Comparison of ENCODE assay signal across 14 cellular contexts in the genomic region with DNA sequence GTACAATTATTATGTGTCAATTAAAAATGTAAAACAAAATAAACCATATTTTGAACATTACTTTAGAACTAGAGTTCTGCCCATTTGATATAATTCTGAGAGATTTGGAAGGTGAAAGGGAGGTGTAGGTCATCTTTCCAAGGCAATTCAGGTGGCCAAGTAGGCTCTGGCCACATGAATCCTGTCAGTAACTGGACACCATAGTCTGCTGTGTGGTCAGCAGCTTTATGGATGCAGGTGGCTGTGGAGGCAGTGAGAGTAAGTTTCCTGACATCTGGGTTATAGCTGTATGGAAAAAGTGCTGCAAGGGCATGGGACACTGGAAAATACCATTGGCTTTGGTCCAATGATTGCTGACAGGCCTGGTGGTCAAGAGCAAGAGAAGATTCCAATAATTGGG.
DNase-seq lines count a peak whose midpoint lies in the region; FAIRE-seq and TF ChIP-seq lines count a peak whose summit lies in the region.
"Had no signal": no experiment of that assay in that cellular context is flagged by ENCODE, and none has a peak within 500 bp of the region (broad histone marks: within the 10 kb centered on the region; RNA-seq: fewer than 3 reads in every experiment).

No MANE protein-coding gene starts in this region.

- peak overlapping the region; percentile 60 for H3K27ac Mint-ChIP-seq in activated CD4-positive, alpha-beta T cell treated with anti-CD3 and anti-CD28 coated beads, Interleukin-2, amount 10 ng/mL, durations not matched to agents 24 days and 14 days
- H3K27ac Mint-ChIP-seq in astrocyte (ENCODE audit: unreplicated experiment): no peak overlapping the region
- H3K27ac Mint-ChIP-seq: H9 had no signal

- no peaks in the 10 kb centered on the region for H3K27me3 Mint-ChIP-seq in activated CD4-positive, alpha-beta T cell treated with anti-CD3 and anti-CD28 coated beads, Interleukin-2, amount 10 ng/mL, durations not matched to agents 24 days and 14 days
- H3K27me3 Mint-ChIP-seq in astrocyte (ENCODE audit: low read depth, unreplicated experiment): peaks cover 37% of the 10 kb centered on the region

- H3K27me3 ChIP-seq in right atrium auricular region (no peaks in the 10 kb centered on the region), left ventricle myocardium inferior (ENCODE audit: low read depth) (no peaks in the 10 kb centered on the region), astrocyte (ENCODE audit: insufficient read depth, low read length) (peaks cover 5% of the 10 kb centered on the region)

- peak overlapping the region; percentile 76 for H3K4me3 Mint-ChIP-seq in activated CD4-positive, alpha-beta T cell treated with anti-CD3 and anti-CD28 coated beads, Interleukin-2, amount 10 ng/mL, durations not matched to agents 24 days and 14 days
- no peak overlapping the region for H3K4me3 Mint-ChIP-seq in astrocyte (ENCODE audit: unreplicated experiment)
- H3K4me3 Mint-ChIP-seq: H9 had no signal

- H3K4me1 Mint-ChIP-seq in activated CD4-positive, alpha-beta T cell treated with anti-CD3 and anti-CD28 coated beads, Interleukin-2, amount 10 ng/mL, durations not matched to agents 24 days and 14 days: peaks cover 55% of the 10 kb centered on the region
- H3K4me1 Mint-ChIP-seq in astrocyte (ENCODE audit: low read depth, unreplicated experiment): no peaks in the 10 kb centered on the region
- H3K4me1 Mint-ChIP-seq: H9 had no signal

- H2AFZ ChIP-seq in astrocyte (ENCODE audit: low read depth, low read length): no peak overlapping the region

- H3K9me3 Mint-ChIP-seq in activated CD4-positive, alpha-beta T cell treated with anti-CD3 and anti-CD28 coated beads, Interleukin-2, amount 10 ng/mL, durations not matched to agents 24 days and 14 days: peaks cover 16% of the 10 kb centered on the region
- H3K9me3 Mint-ChIP-seq in astrocyte (ENCODE audit: unreplicated experiment): no peaks in the 10 kb centered on the region

- H3K36me3 Mint-ChIP-seq in activated CD4-positive, alpha-beta T cell treated with anti-CD3 and anti-CD28 coated beads, Interleukin-2, amount 10 ng/mL, durations not matched to agents 24 days and 14 days (ENCODE audit: low read depth): peaks cover 60% of the 10 kb centered on the region
- peaks cover 3% of the 10 kb centered on the region for H3K36me3 Mint-ChIP-seq in astrocyte (ENCODE audit: low read depth, unreplicated experiment)

- no peaks in the 10 kb centered on the region for H3K36me3 ChIP-seq in right atrium auricular region
- H3K36me3 ChIP-seq in left ventricle myocardium inferior: no peaks in the 10 kb centered on the region
- no peaks in the 10 kb centered on the region for H3K36me3 ChIP-seq in astrocyte (ENCODE audit: insufficient read depth, low read length)
- H3K36me3 ChIP-seq: BLaER1 treated with 17β-estradiol and CSF1 and Interleukin-3, amounts not matched to agents 10 nM and 100 nM had no signal

- H4K20me1 ChIP-seq in astrocyte (ENCODE audit: insufficient read depth, low read length): no peaks in the 10 kb centered on the region
- H4K20me1 ChIP-seq: BLaER1 treated with 17β-estradiol and CSF1 and Interleukin-3, amounts not matched to agents 10 nM and 100 nM had no signal

- H3K4me2 ChIP-seq in astrocyte (ENCODE audit: low read length): no peak overlapping the region
- H3K4me2 ChIP-seq: A549; BLaER1 treated with 17β-estradiol and CSF1 and Interleukin-3, amounts not matched to agents 10 nM and 100 nM had no signal

- no peak overlapping the region for H3K9ac ChIP-seq in astrocyte (ENCODE audit: low read length)
- H3K9ac ChIP-seq: BLaER1 treated with 17β-estradiol and CSF1 and Interleukin-3, amounts not matched to agents 10 nM and 100 nM had no signal

- intact Hi-C loops in activated CD4-positive, alpha-beta T cell treated with anti-CD3 and anti-CD28 coated beads, Interleukin-2, amount 10 ng/mL, durations not matched to agents 24 days and 14 days (cut with micrococcal nuclease): no loop called here
- intact Hi-C loops in left ventricle myocardium inferior (cut with micrococcal nuclease): no loop called here

- no peaks in the 10 kb centered on the region for H3K9me3 ChIP-seq in right atrium auricular region
- no peaks in the 10 kb centered on the region for H3K9me3 ChIP-seq in left ventricle myocardium inferior (replicated peaks)
- H3K9me3 ChIP-seq in astrocyte (ENCODE audit: insufficient read depth, low read depth, low read length): no peaks in the 10 kb centered on the region
- H3K9me3 ChIP-seq: A549 had no signal

- H3K27ac ChIP-seq in right atrium auricular region (no peak overlapping the region), left ventricle myocardium inferior (replicated peaks) (no peak overlapping the region), astrocyte (ENCODE audit: low read depth, low read length) (no peak overlapping the region)
- H3K27ac ChIP-seq: A549; BLaER1 treated with 17β-estradiol and CSF1 and Interleukin-3, amounts not matched to agents 10 nM and 100 nM had no signal

- H3K4me3 ChIP-seq in right atrium auricular region (no peak overlapping the region), left ventricle myocardium inferior (no peak overlapping the region), astrocyte (ENCODE audit: insufficient read depth, low read depth, low read length) (no peak overlapping the region)
- H3K4me3 ChIP-seq: A549; BLaER1 treated with 17β-estradiol and CSF1 and Interleukin-3, amounts not matched to agents 10 nM and 100 nM; GM12878 had no signal

- peak; percentile 58 for FAIRE-seq in astrocyte (lab: Jason Lieb, UNC)

- H3K4me1 ChIP-seq in right atrium auricular region (no peaks in the 10 kb centered on the region), left ventricle myocardium inferior (no peaks in the 10 kb centered on the region), astrocyte (ENCODE audit: insufficient read depth, low read length) (no peaks in the 10 kb centered on the region)
- H3K4me1 ChIP-seq: A549 had no signal

- no peak for DNase-seq in activated CD4-positive, alpha-beta T cell treated with anti-CD3 and anti-CD28 coated beads, Interleukin-2, amount 10 ng/mL, durations not matched to agents 24 days and 14 days
- DNase-seq in activated CD4-positive, alpha-beta T cell treated with anti-CD3 and anti-CD28 coated beads, Interleukin-2, amount 50 U/mL, for 4 hours: no peak
- DNase-seq in right atrium auricular region (ENCODE audit: low spot score) (peak; percentile 21), left ventricle myocardium inferior (no peak), astrocyte (ENCODE audit: low read depth) (no peak), nucleus accumbens (lab: John Stamatoyannopoulos, UW) (no peak), NCI-H187 treated with DMSO at 0.1 percent for 48 hours (lab: John Stamatoyannopoulos, UW) (no peak)
- DNase-seq: GDM1, H9, NCI-H1105 treated with DMSO at 0.1 percent for 48 hours, NCI-H526 treated with DMSO at 0.1 percent for 48 hours had no signal

- H3K79me2 ChIP-seq in astrocyte (ENCODE audit: insufficient read depth, low read length): no peaks in the 10 kb centered on the region

- TF ChIP-seq CTCF in right atrium auricular region (IDR thresholded peaks at IDR 0.05) (no peak), left ventricle myocardium inferior (IDR thresholded peaks at IDR 0.05; ENCODE audit: borderline replicate concordance) (no peak), astrocyte (IDR thresholded peaks at IDR 0.05; ENCODE audit: insufficient read depth, low read depth, low read length) (no peak)
